8 cellular contexts compared by ENCODE assay signal in the genomic region with DNA sequence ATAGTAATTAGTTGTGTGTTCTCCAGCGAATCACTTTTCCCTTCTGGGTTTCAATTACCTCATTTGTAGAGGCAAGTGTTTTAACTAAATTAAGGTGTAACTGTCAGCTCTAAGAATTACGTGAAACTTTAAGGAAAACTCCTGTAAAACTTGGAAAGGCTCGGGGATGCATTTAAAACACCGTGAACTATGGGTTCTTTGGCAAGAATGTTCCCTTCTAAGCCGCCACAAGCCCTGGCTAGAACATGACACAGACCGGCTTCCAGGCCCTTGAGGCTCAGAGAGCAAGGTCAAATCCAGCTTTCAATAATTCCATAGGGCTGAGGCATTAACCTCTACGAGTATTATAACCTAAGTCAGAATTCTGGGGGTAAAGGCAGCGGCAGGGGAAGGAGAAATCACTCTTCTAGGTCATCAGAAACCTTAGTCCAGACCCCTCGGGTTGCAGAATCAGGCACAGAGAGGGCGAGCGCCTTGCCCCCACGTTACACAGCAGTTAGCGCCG. TPM values are rescaled to one million over a fixed set of nuclear protein-coding genes. Genes with fewer than 3 reads are reported as not detected.
DNase-seq lines count a peak whose midpoint lies in the region; ATAC-seq and TF ChIP-seq lines count a peak whose summit lies in the region.

No MANE protein-coding gene starts in this region.

- H2AFZ ChIP-seq in ACC112 (ENCODE audit: low read length, unreplicated experiment) = peak overlapping the region; percentile 100
- H2AFZ ChIP-seq in osteoblast (ENCODE audit: low read length) = peak overlapping the region; percentile 100

- POLR2A ChIA-PET in activated B cell treated with CpG ODN at 0.5 μM for 24 hours (lab: Charles Lee) = interaction anchor here (1.0 to 1.7 kb wide), 2 partner anchors 43 to 312 kb away, joined by 3 to 7 read pairs; a partner anchor contains a TSS

- no peaks in the 10 kb centered on the region for H3K9me3 ChIP-seq in osteoblast (ENCODE audit: low read depth, low read length)

- no peaks in the 10 kb centered on the region for H3K36me3 ChIP-seq in ACC112 (ENCODE audit: insufficient read depth, low read length)
- no peaks in the 10 kb centered on the region for H3K36me3 ChIP-seq in osteoblast (ENCODE audit: insufficient read depth, low read length)

- H3K27me3 Mint-ChIP-seq in activated B cell treated with CpG ODN at 0.5 μM for 24 hours = peaks cover 4% of the 10 kb centered on the region

- no peaks in the 10 kb centered on the region for H3K27me3 ChIP-seq in ACC112 (ENCODE audit: insufficient read depth, low read length)
- no peaks in the 10 kb centered on the region for H3K27me3 ChIP-seq in osteoblast (ENCODE audit: insufficient read depth, low read length)

- DNase-seq in activated B cell treated with CpG ODN at 0.5 μM for 24 hours (no peak), germinal center (ENCODE audit: low spot score) (peak; percentile 4), osteoblast (ENCODE audit: insufficient read length, low spot score, missing footprints) (peak; percentile 73), activated gamma-delta T cell (lab: John Stamatoyannopoulos, UW) (no peak), NCI-H2171 treated with DMSO at 0.1 percent for 48 hours (lab: John Stamatoyannopoulos, UW) (no peak)

- H3K4me3 Mint-ChIP-seq in activated B cell treated with CpG ODN at 0.5 μM for 24 hours = peak overlapping the region; percentile 91

- TF ChIP-seq CTCF in activated B cell treated with CpG ODN at 0.5 μM for 24 hours (IDR thresholded peaks at IDR 0.05) (no peak), osteoblast (IDR thresholded peaks at IDR 0.05; ENCODE audit: extremely low read depth, low read depth, low read length) (no peak)

- CTCF ChIA-PET in activated B cell treated with CpG ODN at 0.5 μM for 24 hours (lab: Charles Lee) = no interaction called here

- intact Hi-C loops in activated B cell treated with CpG ODN at 0.5 μM for 24 hours (cut with micrococcal nuclease) = loop anchor here (2.0 to 5.0 kb wide), 3 partner anchors 43 to 698 kb away; a partner anchor contains a TSS

- peaks cover 26% of the 10 kb centered on the region for H3K4me1 Mint-ChIP-seq in activated B cell treated with CpG ODN at 0.5 μM for 24 hours

- H3K79me2 ChIP-seq in ACC112 (ENCODE audit: control insufficient read depth, insufficient read depth, low read length, unreplicated experiment) (peaks cover 37% of the 10 kb centered on the region), osteoblast (ENCODE audit: insufficient read depth, low read length) (peaks cover 49% of the 10 kb centered on the region)

- peak; percentile 35 for ATAC-seq in GM18502 (IDR thresholded peaks at IDR 0.05; ENCODE audit: poor library complexity, unreplicated experiment)
- peak; percentile 19 for ATAC-seq in HG03280 (IDR thresholded peaks at IDR 0.05; ENCODE audit: unreplicated experiment)
- no peak for ATAC-seq in activated B cell treated with CpG ODN at 0.5 μM for 24 hours (ENCODE audit: low read depth)

- no peaks in the 10 kb centered on the region for H4K20me1 ChIP-seq in osteoblast (ENCODE audit: insufficient read depth, low read length)

- H3K4me3 ChIP-seq in ACC112 (ENCODE audit: low read depth, low read length) = peak overlapping the region; percentile 80
- H3K4me3 ChIP-seq in osteoblast (ENCODE audit: insufficient read depth, low read length) = peak overlapping the region; percentile 88

- H3K27ac ChIP-seq in ACC112 (ENCODE audit: low read depth, low read length) = peak overlapping the region; percentile 17; the same call in 1 of the 2 replicates
- peak overlapping the region; percentile 90 for H3K27ac ChIP-seq in osteoblast (ENCODE audit: low read depth, low read length)

- H3K4me1 ChIP-seq in ACC112 (ENCODE audit: control insufficient read depth, insufficient read depth, low read length, unreplicated experiment) = peaks cover 12% of the 10 kb centered on the region
- peaks cover 16% of the 10 kb centered on the region for H3K4me1 ChIP-seq in osteoblast (ENCODE audit: insufficient read depth, low read length)

- no peaks in the 10 kb centered on the region for H3K9me3 Mint-ChIP-seq in activated B cell treated with CpG ODN at 0.5 μM for 24 hours

- peak overlapping the region; percentile 25 for H3K27ac Mint-ChIP-seq in activated B cell treated with CpG ODN at 0.5 μM for 24 hours

- H3K36me3 Mint-ChIP-seq in activated B cell treated with CpG ODN at 0.5 μM for 24 hours (ENCODE audit: low read depth) = peaks cover 2% of the 10 kb centered on the region

- peak overlapping the region; percentile 92 for H3K4me2 ChIP-seq in osteoblast (ENCODE audit: insufficient read depth, low read length)

RNA-seq across cellular contexts. Expression of a gene that starts 0.7 kb away (rescaled TPM):
- 16.5 and 21.7 TPM in 2 replicates for total RNA-seq in activated B cell treated with CpG ODN at 0.5 μM for 24 hours
- 21.4 and 23.0 TPM in 2 replicates for total RNA-seq in osteoblast

Comparison
In these comparisons a context has a peak if more than half of its experiments do, and no peak if none do; other contexts are left out.
1. DNase-seq: peak in germinal center (single experiment) and osteoblast (single experiment); none in activated B cell treated with CpG ODN at 0.5 μM for 24 hours (single experiment), activated gamma-delta T cell (single experiment) and NCI-H2171 treated with DMSO at 0.1 percent for 48 hours (single experiment).